Comparison of ENCODE assay signal across 1 cellular context in the genomic region with DNA sequence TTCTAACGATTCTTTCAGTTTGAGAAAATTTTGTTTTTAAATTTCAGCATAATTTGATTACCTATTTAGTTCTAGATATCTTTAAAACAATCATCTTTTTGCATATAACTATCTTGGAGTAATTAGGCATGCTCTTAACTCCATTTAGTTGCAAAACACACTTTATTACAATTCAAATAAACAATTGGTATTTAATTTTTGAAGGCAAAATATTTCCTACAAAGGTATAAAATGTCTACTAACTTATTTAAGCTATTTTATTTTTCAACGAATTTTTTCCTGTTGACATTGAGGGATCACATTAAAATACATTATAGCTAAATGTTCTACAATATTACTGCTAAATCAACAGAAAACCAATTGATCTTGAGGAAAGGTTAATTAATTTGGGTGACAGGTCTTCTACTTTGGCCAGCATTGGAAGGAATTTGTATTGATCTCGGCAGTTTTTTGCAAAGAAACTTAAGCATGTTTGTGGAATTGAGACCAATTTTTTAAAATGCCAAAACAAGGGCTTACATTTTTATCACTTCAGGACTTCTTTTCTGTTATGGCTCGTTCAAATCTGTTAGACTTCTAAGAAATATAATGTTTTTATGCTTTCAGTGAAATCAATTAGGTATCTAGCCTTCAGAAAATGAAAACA.
TF ChIP-seq lines count a peak whose summit lies in the region.

No MANE protein-coding gene starts in this region.

TF ChIP-seq in liver, 16 proteins besides CTCF, POLR2A, EP300 and RAD21 (continued from another document):
- no peak for TF ChIP-seq FOXA2 (IDR thresholded peaks at IDR 0.05)
- TF ChIP-seq, protein P1, sequence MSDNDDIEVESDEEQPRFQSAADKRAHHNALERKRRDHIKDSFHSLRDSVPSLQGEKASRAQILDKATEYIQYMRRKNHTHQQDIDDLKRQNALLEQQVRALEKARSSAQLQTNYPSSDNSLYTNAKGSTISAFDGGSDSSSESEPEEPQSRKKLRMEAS (IDR thresholded peaks at IDR 0.05) = no peak
- no peak for TF ChIP-seq TAF1 (conservative IDR thresholded peaks at IDR 0.05)
